In the genomic region with DNA sequence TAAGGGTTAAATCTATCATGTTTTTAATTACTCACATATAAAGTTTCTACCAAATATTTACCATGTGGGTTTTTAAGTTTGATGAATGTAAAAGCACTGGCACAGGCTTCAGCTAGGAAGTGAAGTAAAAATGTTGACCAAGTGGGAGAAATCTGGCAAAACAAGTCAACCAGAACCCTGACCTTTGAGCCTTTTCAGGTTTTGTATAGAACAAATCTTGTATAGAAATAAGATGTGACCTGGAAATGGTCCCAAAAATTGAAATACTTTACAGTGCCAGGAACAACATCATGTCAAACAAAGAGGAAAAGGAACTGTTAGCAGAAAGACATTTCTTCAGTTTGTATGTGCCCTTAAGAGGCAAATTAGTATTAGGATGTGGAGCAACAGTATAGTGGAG, we compare ENCODE assay signal across 3 cellular contexts.
TF ChIP-seq lines count a peak whose summit lies in the region.

No MANE protein-coding gene starts in this region.

TF ChIP-seq in SK-N-SH, 30 proteins besides CTCF, POLR2A, EP300 and RAD21 (continued from another document):
- TF ChIP-seq PBX3 (IDR thresholded peaks at IDR 0.05), result no peak
- TF ChIP-seq EZH2phosphoT487 (IDR thresholded peaks at IDR 0.05; ENCODE audit: borderline replicate concordance, low read depth), result no peak
- no peak for TF ChIP-seq USF1 (IDR thresholded peaks at IDR 0.05; ENCODE audit: borderline replicate concordance, low read depth)
- no peak for TF ChIP-seq FOXJ3 (CRISPR knock-in tag; IDR thresholded peaks at IDR 0.05)
- TF ChIP-seq TEAD4 (IDR thresholded peaks at IDR 0.05; ENCODE audit: borderline replicate concordance, insufficient read depth), result no peak
- TF ChIP-seq GATA2 (CRISPR knock-in tag; IDR thresholded peaks at IDR 0.05), result no peak
- no peak for TF ChIP-seq RCOR1 (IDR thresholded peaks at IDR 0.05; ENCODE audit: low read length)
- TF ChIP-seq FOXM1 (IDR thresholded peaks at IDR 0.05; ENCODE audit: low read depth), result no peak
- TF ChIP-seq NFIC (IDR thresholded peaks at IDR 0.05; ENCODE audit: borderline replicate concordance), result no peak
- TF ChIP-seq MXI1 (IDR thresholded peaks at IDR 0.05; ENCODE audit: low read depth, low read length), result no peak
- no peak for TF ChIP-seq RXRA (IDR thresholded peaks at IDR 0.05; ENCODE audit: borderline replicate concordance, low read depth)

TF ChIP-seq in SK-N-SH treated with all-trans-retinoic acid at 6 μM for 48 hours, 23 proteins besides CTCF, POLR2A, EP300 and RAD21:
- TF ChIP-seq CREB5 (CRISPR knock-in tag; IDR thresholded peaks at IDR 0.05; ENCODE audit: low read depth) (no peak), PPARA (CRISPR knock-in tag; IDR thresholded peaks at IDR 0.05; ENCODE audit: borderline replicate concordance) (no peak), ZNF70 (CRISPR knock-in tag; IDR thresholded peaks at IDR 0.05) (no peak), GLIS3 (CRISPR knock-in tag; IDR thresholded peaks at IDR 0.05) (no peak), OSR1 (CRISPR knock-in tag; IDR thresholded peaks at IDR 0.05) (no peak), TOX (CRISPR knock-in tag; IDR thresholded peaks at IDR 0.05; ENCODE audit: borderline replicate concordance) (no peak), CSDC2 (CRISPR knock-in tag; IDR thresholded peaks at IDR 0.05) (no peak), TCF4 (CRISPR knock-in tag; IDR thresholded peaks at IDR 0.05; ENCODE audit: borderline replicate concordance) (no peak), PATZ1 (CRISPR knock-in tag; IDR thresholded peaks at IDR 0.05; ENCODE audit: borderline replicate concordance) (no peak), TSHZ2 (CRISPR knock-in tag; IDR thresholded peaks at IDR 0.05) (no peak), CSRNP3 (CRISPR knock-in tag; IDR thresholded peaks at IDR 0.05) (no peak)

TF ChIP-seq in GM12878, 131 proteins besides CTCF, POLR2A, EP300 and RAD21 (continued from another document):
- TF ChIP-seq BCL3 (IDR thresholded peaks at IDR 0.05; ENCODE audit: borderline replicate concordance, insufficient read depth, low read depth, low read length, poor library complexity, severe bottlenecking) (no peak), HDAC6 (IDR thresholded peaks at IDR 0.05; ENCODE audit: unreplicated experiment) (no peak), CUX1 (IDR thresholded peaks at IDR 0.05; ENCODE audit: insufficient replicate concordance, low read depth, low read length) (no peak), RBBP5 (conservative IDR thresholded peaks at IDR 0.05) (no peak), USF2 (IDR thresholded peaks at IDR 0.05; ENCODE audit: borderline replicate concordance, low read depth, low read length) (no peak)
